Comparison of ENCODE assay signal across 18 cellular contexts in genomic region chr22:20060700-20061480, GRCh38. TPM values are rescaled to one million over a fixed set of nuclear protein-coding genes. Genes with fewer than 3 reads are reported as not detected.
A peak's percentile ranks its signal among the peaks of the same experiment; 100 is the strongest.
DNase-seq lines count a peak whose midpoint lies in the region; ATAC-seq, FAIRE-seq and TF ChIP-seq lines count a peak whose summit lies in the region.
"Had no signal": no experiment of that assay in that cellular context is flagged by ENCODE, and none has a peak within 500 bp of the region (broad histone marks: within the 10 kb centered on the region; RNA-seq: fewer than 3 reads in every experiment).

No MANE protein-coding gene starts in this region.

- H3K36me3 ChIP-seq in RWPE2 (ENCODE audit: low read depth) (no peaks in the 10 kb centered on the region), mesendoderm (ENCODE audit: control insufficient read depth, insufficient read depth, low read length) (no peaks in the 10 kb centered on the region)
- H3K36me3 ChIP-seq: colonic mucosa had no signal

- H3K56ac ChIP-seq in mesendoderm (ENCODE audit: low read length): no peak overlapping the region

- no peak for ATAC-seq in RWPE2 (ENCODE audit: low read depth)
- ATAC-seq in HG02884 (IDR thresholded peaks at IDR 0.05; ENCODE audit: unreplicated experiment): no peak
- ATAC-seq: left lung; naive thymus-derived CD4-positive, alpha-beta T cell had no signal

- H2AK5ac ChIP-seq in mesendoderm (ENCODE audit: low read length): no peak overlapping the region

- H2BK5ac ChIP-seq in mesendoderm (ENCODE audit: low read length): no peak overlapping the region

- H3K27me3 ChIP-seq in RWPE2 (ENCODE audit: insufficient read depth, poor library complexity, severe bottlenecking) (no peaks in the 10 kb centered on the region), mesendoderm (ENCODE audit: insufficient read depth, low read length, poor library complexity) (no peaks in the 10 kb centered on the region)
- H3K27me3 ChIP-seq: colonic mucosa, esophagus squamous epithelium, hepatocyte, left lung had no signal

- no peaks in the 10 kb centered on the region for H3K79me1 ChIP-seq in mesendoderm (ENCODE audit: low read length)

- H3K18ac ChIP-seq in mesendoderm (ENCODE audit: low read length): no peak overlapping the region

- peak; percentile 20 for DNase-seq in stimulated activated CD4-positive, alpha-beta T cell treated with anti-CD3 and anti-CD28 coated beads, Interleukin-4, amount 100 ng/mL, for 1 hour
- no peak for DNase-seq in stimulated activated CD4-positive, alpha-beta T cell treated with anti-CD3 and anti-CD28 coated beads, Interleukin-4, amount 100 ng/mL, for 4 hours
- no peak for DNase-seq in RWPE2 (ENCODE audit: low spot score)
- no peak for DNase-seq in urothelium cell line (ENCODE audit: low spot score)
- DNase-seq in mesendoderm: no peak
- DNase-seq: activated CD4-positive, CD25-positive, alpha-beta regulatory T cell; colonic mucosa; DMS53; esophagus squamous epithelium; naive thymus-derived CD4-positive, alpha-beta T cell; NCI-H1092 treated with DMSO at 0.1 percent for 48 hours; retina; stimulated activated CD4-positive, alpha-beta T cell treated with anti-CD3 and anti-CD28 coated beads, Interleukin-2, amount 100 ng/mL, for 48 hours; stimulated activated naive CD4-positive, alpha-beta T cell had no signal

- no peak overlapping the region for H4K8ac ChIP-seq in mesendoderm (ENCODE audit: low read depth, low read length)

- H3K4me2 ChIP-seq in mesendoderm (ENCODE audit: low read length): no peak overlapping the region
- H3K4me2 ChIP-seq: hepatocyte had no signal

- H2BK15ac ChIP-seq in mesendoderm (replicated peaks; ENCODE audit: low read depth): no peak overlapping the region

- H3K4me1 ChIP-seq in RWPE2 (ENCODE audit: insufficient read depth, poor library complexity, severe bottlenecking): peaks cover 20% of the 10 kb centered on the region
- no peaks in the 10 kb centered on the region for H3K4me1 ChIP-seq in mesendoderm (ENCODE audit: control insufficient read depth, low read depth, low read length)
- H3K4me1 ChIP-seq: colonic mucosa had no signal

- FAIRE-seq in urothelium cell line (lab: Jason Lieb, UNC): peak; percentile 80
- FAIRE-seq: GM12891 had no signal

- no peak for TF ChIP-seq CTCF in RWPE2 (IDR thresholded peaks at IDR 0.05; ENCODE audit: poor library complexity, severe bottlenecking)

- H3K9me3 ChIP-seq in RWPE2 (ENCODE audit: severe bottlenecking): no peaks in the 10 kb centered on the region
- H3K9me3 ChIP-seq: colonic mucosa, esophagus squamous epithelium, left lung had no signal

- H3K9ac ChIP-seq in mesendoderm (ENCODE audit: low read length): no peak overlapping the region

- H3K4ac ChIP-seq in mesendoderm (ENCODE audit: low read depth, low read length): no peak overlapping the region

- WGBS in mesendoderm (ENCODE audit: extremely low coverage, insufficient coverage, low lambda C conversion rate): no CpG with 5 or more reads among the region's 10 CpGs

- H2BK120ac ChIP-seq in mesendoderm (ENCODE audit: low read depth, low read length): no peak overlapping the region

- no peak overlapping the region for H3K23ac ChIP-seq in mesendoderm (ENCODE audit: low read length)

- H3K79me2 ChIP-seq in mesendoderm (ENCODE audit: control insufficient read depth, insufficient read depth, low read length): no peaks in the 10 kb centered on the region
- H3K79me2 ChIP-seq: hepatocyte had no signal

- no peak overlapping the region for H3K4me3 ChIP-seq in RWPE2 (ENCODE audit: severe bottlenecking)
- H3K4me3 ChIP-seq in mesendoderm (ENCODE audit: low read length): no peak overlapping the region
- H3K4me3 ChIP-seq: colonic mucosa, esophagus squamous epithelium, hepatocyte, left lung had no signal

- no peak overlapping the region for H4K5ac ChIP-seq in mesendoderm (ENCODE audit: low read length)

- H3K27ac ChIP-seq in RWPE2 (ENCODE audit: poor library complexity, severe bottlenecking): peak overlapping the region; percentile 53
- no peak overlapping the region for H3K27ac ChIP-seq in mesendoderm (ENCODE audit: low read depth, low read length)
- H3K27ac ChIP-seq: colonic mucosa, hepatocyte, left lung had no signal

RNA-seq across cellular contexts. Expression of gene DGCR8, which starts 19.2 kb away (rescaled TPM):
- 26.3 TPM for polyA plus RNA-seq in mesendoderm (2013, experiment 1 of 2)
- polyA plus RNA-seq in mesendoderm (2013, experiment 2 of 2): 27.0 TPM

RNA-seq across cellular contexts. Expression of gene TANGO2, which starts 40.0 kb away (rescaled TPM):
- 5.3 TPM for polyA plus RNA-seq in mesendoderm (2013, experiment 1 of 2)
- 4.2 TPM for polyA plus RNA-seq in mesendoderm (2013, experiment 2 of 2)

RNA-seq across cellular contexts. Expression of gene ARVCF, which starts 44.3 kb away (rescaled TPM):
- 9.4 TPM for polyA plus RNA-seq in mesendoderm (2013, experiment 1 of 2)
- 9.6 TPM for polyA plus RNA-seq in mesendoderm (2013, experiment 2 of 2)

RNA-seq across cellular contexts. Expression of gene RANBP1, which starts 55.0 kb away (rescaled TPM):
- polyA plus RNA-seq in mesendoderm (2013, experiment 1 of 2): 750 TPM
- 738 TPM for polyA plus RNA-seq in mesendoderm (2013, experiment 2 of 2)

RNA-seq across cellular contexts. Expression of gene TRMT2A, which starts 56.1 kb away (rescaled TPM):
- 22.5 TPM for polyA plus RNA-seq in mesendoderm (2013, experiment 1 of 2)
- polyA plus RNA-seq in mesendoderm (2013, experiment 2 of 2): 21.9 TPM
